ENCODE assay signal across 12 cellular contexts in genomic region chr12:34126239-34126641, GRCh38.
DNase-seq lines count a peak whose midpoint lies in the region; ATAC-seq, FAIRE-seq and TF ChIP-seq lines count a peak whose summit lies in the region.
"Had no signal": no experiment of that assay in that cellular context is flagged by ENCODE, and none has a peak within 500 bp of the region (broad histone marks: within the 10 kb centered on the region; RNA-seq: fewer than 3 reads in every experiment).

No MANE protein-coding gene starts in this region.

- peak overlapping the region in 3 of 4 donors; percentile 14 to 74 (median 66) for H3K4me3 Mint-ChIP-seq in CD4-positive, CD25-positive, alpha-beta regulatory T cell
- no peak overlapping the region for H3K4me3 Mint-ChIP-seq in GM23338
- H3K4me3 Mint-ChIP-seq: nephron had no signal

- peak overlapping the region; percentile 81 for H3K4me2 ChIP-seq in HepG2 (ENCODE audit: low read depth, low read length)
- no peak overlapping the region for H3K4me2 ChIP-seq in GM23338

- H3K4me1 Mint-ChIP-seq in CD4-positive, CD25-positive, alpha-beta regulatory T cell: peaks cover 0 to 10% (median 1%) of the 10 kb centered on the region in 4 donors
- H3K4me1 Mint-ChIP-seq in GM23338: no peaks in the 10 kb centered on the region
- H3K4me1 Mint-ChIP-seq: nephron had no signal

- H4K20me1 ChIP-seq in HepG2 (ENCODE audit: insufficient read depth, low read length) (no peaks in the 10 kb centered on the region), GM23338 (replicated peaks; ENCODE audit: insufficient read depth) (no peaks in the 10 kb centered on the region)

- H3K79me2 ChIP-seq in HepG2 (ENCODE audit: insufficient read depth, low read length) (no peaks in the 10 kb centered on the region), GM23338 (replicated peaks; ENCODE audit: insufficient read depth) (no peaks in the 10 kb centered on the region)

- H3K27ac ChIP-seq in CD4-positive, CD25-positive, alpha-beta regulatory T cell (ENCODE audit: insufficient read depth, low read length, poor library complexity, severe bottlenecking): no peak overlapping the region
- H3K27ac ChIP-seq in HepG2 (ENCODE audit: extremely low read length, insufficient read depth, low read length): no peak overlapping the region
- no peak overlapping the region for H3K27ac ChIP-seq in GM23338 (ENCODE audit: low read depth)
- H3K27ac ChIP-seq: SK-N-MC had no signal

- H3K4me3 ChIP-seq in CD4-positive, CD25-positive, alpha-beta regulatory T cell (ENCODE audit: low read depth, low read length): peak overlapping the region; percentile 70
- H3K4me3 ChIP-seq in HepG2 (replicated peaks in 1 of 3; ENCODE audit: insufficient read depth in 1 of 3, low read depth in 2 of 3, low read length in 3 of 3) (peak overlapping the region; percentile 44 to 62 (median 56)), HAP-1 (no peak overlapping the region), GM23338 (no peak overlapping the region)
- H3K4me3 ChIP-seq: SK-N-MC had no signal

- peaks cover 0 to 2% (median 0%) of the 10 kb centered on the region in 7 donors for H3K9me3 Mint-ChIP-seq in CD4-positive, CD25-positive, alpha-beta regulatory T cell
- peaks cover 95% of the 10 kb centered on the region for H3K9me3 Mint-ChIP-seq in GM23338

- no peaks in the 10 kb centered on the region for H3K9me3 ChIP-seq in CD4-positive, CD25-positive, alpha-beta regulatory T cell (ENCODE audit: control insufficient read depth in 2 of 2, low read length in 2 of 2)
- H3K9me3 ChIP-seq in HepG2 (ENCODE audit: low read length) (no peaks in the 10 kb centered on the region), HAP-1 (no peaks in the 10 kb centered on the region)

- H3K36me3 ChIP-seq in CD4-positive, CD25-positive, alpha-beta regulatory T cell (ENCODE audit: control insufficient read depth, insufficient read depth, low read length): no peaks in the 10 kb centered on the region
- no peaks in the 10 kb centered on the region for H3K36me3 ChIP-seq in HepG2 (replicated peaks in 1 of 2; ENCODE audit: control insufficient read depth in 1 of 2, insufficient read depth in 2 of 2, low read length in 2 of 2)
- no peaks in the 10 kb centered on the region for H3K36me3 ChIP-seq in HAP-1 (replicated peaks)
- H3K36me3 ChIP-seq in GM23338 (ENCODE audit: insufficient read depth): no peaks in the 10 kb centered on the region; the same call in 1 of the 2 replicates

- peak overlapping the region; percentile 93 for H2AFZ ChIP-seq in HepG2 (ENCODE audit: low read length)
- H2AFZ ChIP-seq in GM23338: no peak overlapping the region

- POLR2A ChIA-PET in HepG2 (lab: Yijun Ruan, JAX): no interaction called here

- TF ChIP-seq EP300 in HepG2 (IDR thresholded peaks at IDR 0.05; ENCODE audit: low read depth in 2 of 2, low read length in 2 of 2): no peak
- TF ChIP-seq EP300 in HepG2 (CRISPR knock-in tag; IDR thresholded peaks at IDR 0.05; ENCODE audit: borderline replicate concordance): no peak

- no peak for TF ChIP-seq CTCF in HepG2 (CRISPR knock-in tag; IDR thresholded peaks at IDR 0.05)
- no peak for TF ChIP-seq CTCF in GM23338 (conservative IDR thresholded peaks at IDR 0.05; ENCODE audit: low read depth in 2 of 2)

- H3K36me3 Mint-ChIP-seq in CD4-positive, CD25-positive, alpha-beta regulatory T cell: no peaks in the 10 kb centered on the region
- peaks cover 30% of the 10 kb centered on the region for H3K36me3 Mint-ChIP-seq in GM23338 (ENCODE audit: low read depth)

- peak in 1 of 2 donors; percentile 37 for ATAC-seq in CD4-positive, CD25-positive, alpha-beta regulatory T cell (ENCODE audit: low read depth in 2 of 2)
- ATAC-seq in GM21423 (IDR thresholded peaks at IDR 0.05; ENCODE audit: unreplicated experiment): peak; percentile 41
- peak; percentile 76 for ATAC-seq in HepG2
- no peak for ATAC-seq in GM23338
- ATAC-seq in GM21447 (IDR thresholded peaks at IDR 0.05; ENCODE audit: unreplicated experiment): no peak

- peaks cover 13% of the 10 kb centered on the region for H3K27me3 Mint-ChIP-seq in CD4-positive, CD25-positive, alpha-beta regulatory T cell
- peaks cover 9% of the 10 kb centered on the region for H3K27me3 Mint-ChIP-seq in GM23338 (ENCODE audit: insufficient read depth, low read depth, poor library complexity)

- H3K27ac Mint-ChIP-seq in CD4-positive, CD25-positive, alpha-beta regulatory T cell: peak overlapping the region; percentile 12 to 53 (median 27)
- no peak overlapping the region for H3K27ac Mint-ChIP-seq in GM23338
- H3K27ac Mint-ChIP-seq: nephron had no signal

- no peaks in the 10 kb centered on the region for H3K4me1 ChIP-seq in CD4-positive, CD25-positive, alpha-beta regulatory T cell (ENCODE audit: control insufficient read depth, insufficient read depth, low read length, poor library complexity, severe bottlenecking)
- no peaks in the 10 kb centered on the region for H3K4me1 ChIP-seq in HepG2 (ENCODE audit: insufficient read depth, low read length)
- H3K4me1 ChIP-seq in HAP-1: no peaks in the 10 kb centered on the region
- H3K4me1 ChIP-seq in GM23338 (ENCODE audit: insufficient read depth): no peaks in the 10 kb centered on the region

- H3K27me3 ChIP-seq in CD4-positive, CD25-positive, alpha-beta regulatory T cell (ENCODE audit: control insufficient read depth, insufficient read depth, low read length): no peaks in the 10 kb centered on the region
- H3K27me3 ChIP-seq in HepG2 (ENCODE audit: control insufficient read depth in 1 of 2, insufficient read depth in 2 of 2, low read length in 2 of 2) (no peaks in the 10 kb centered on the region), HAP-1 (ENCODE audit: low read depth) (no peaks in the 10 kb centered on the region), GM23338 (ENCODE audit: insufficient read depth) (no peaks in the 10 kb centered on the region)

- intact Hi-C loops in HepG2 (cut with micrococcal nuclease; ENCODE audit: unreplicated experiment): no loop called here

- in situ Hi-C loops in HepG2 (cut with HindIII; ENCODE audit: extremely low pct_ligation_motif_present, low pct_unique_long_range_greater_than_20kb) (loop anchor here (10.0 kb wide), 1 partner anchor 499 kb away; no protein-coding TSS in a partner anchor), HAP-1 (cut with MboI; ENCODE audit: low sequenced_read_pairs) (no loop called here)

- FAIRE-seq in HepG2 (lab: Jason Lieb, UNC): no peak

- WGBS in HepG2 (ENCODE audit: low lambda C conversion rate): 8% methylated on average over 9 of the region's 9 CpGs

- H3F3A ChIP-seq in GM23338 (replicated peaks; ENCODE audit: low read depth): no peaks in the 10 kb centered on the region

- H3K9me2 ChIP-seq in GM23338 (ENCODE audit: insufficient read depth): no peaks in the 10 kb centered on the region

- CTCF ChIA-PET in HepG2 (lab: Yijun Ruan, JAX; ENCODE audit: low intra/inter-chr PET ratio, low total read pairs): no interaction called here

- TF ChIP-seq RAD21 in HepG2 (CRISPR knock-in tag; IDR thresholded peaks at IDR 0.05): no peak

- no TSS peak for BruUV-seq in HepG2 (replicated peaks; lab: Mats Ljungman, UMichigan)

- no peak for TF ChIP-seq POLR2A in HepG2 (IDR thresholded peaks at IDR 0.05; ENCODE audit: insufficient read depth in 1 of 2, low read depth in 2 of 2, low read length in 2 of 2)

- no peak overlapping the region for H3K9ac ChIP-seq in HepG2 (ENCODE audit: insufficient read depth, low read depth, low read length)

- peak in 1 of 3 donors; percentile 30 for DNase-seq in CD4-positive, CD25-positive, alpha-beta regulatory T cell
- DNase-seq in SW480 (ENCODE audit: low spot score): peak; percentile 38
- DNase-seq in HepG2 (ENCODE audit: low spot score): peak; percentile 1
- DNase-seq in HAP-1 (ENCODE audit: low spot score in 2 of 2): no peak
- no peak for DNase-seq in amniotic stem cell (lab: John Stamatoyannopoulos, UW)
- DNase-seq in GM23338 (ENCODE audit: low spot score): no peak
- DNase-seq: activated gamma-delta T cell; stimulated activated CD4-positive, alpha-beta T cell treated with anti-CD3 and anti-CD28 coated beads, Interleukin-4, amount 100 ng/mL, for 24 hours had no signal

TF ChIP-seq in HepG2, 621 proteins besides CTCF, POLR2A, EP300 and RAD21:
- TF ChIP-seq IRF2 (CRISPR knock-in tag; IDR thresholded peaks at IDR 0.05): 0 out of 2 replicates have a peak, but pooled peaks have one; percentile 20
- TF ChIP-seq PITX1 (CRISPR knock-in tag; IDR thresholded peaks at IDR 0.05): no peak
- peak; percentile 72; the same call in 1 of the 2 replicates for TF ChIP-seq IRF1 (CRISPR knock-in tag; IDR thresholded peaks at IDR 0.05; ENCODE audit: low read depth)

TF ChIP-seq in GM23338, 12 proteins besides CTCF, POLR2A, EP300 and RAD21:
- TF ChIP-seq EZH2 (IDR thresholded peaks at IDR 0.05; ENCODE audit: low read depth, unreplicated experiment): no peak
- TF ChIP-seq POLR2AphosphoS5 (IDR thresholded peaks at IDR 0.05; ENCODE audit: low read depth): no peak

Comparison
In these comparisons a context has a peak if more than half of its experiments do, and no peak if none do; other contexts are left out.
1. ATAC-seq: peak in GM21423 (single experiment) and HepG2 (single experiment); none in GM23338 (single experiment) and GM21447 (single experiment).
2. DNase-seq: peak in SW480 (single experiment) and HepG2 (single experiment); none in HAP-1 (0 of 2), amniotic stem cell (single experiment) and GM23338 (single experiment).
3. H3K4me3 ChIP-seq: peak in CD4-positive, CD25-positive, alpha-beta regulatory T cell (single experiment) and HepG2 (3 of 3); none in HAP-1 (single experiment) and GM23338 (single experiment).